ENCODE assay signal across 18 cellular contexts in the genomic region with DNA sequence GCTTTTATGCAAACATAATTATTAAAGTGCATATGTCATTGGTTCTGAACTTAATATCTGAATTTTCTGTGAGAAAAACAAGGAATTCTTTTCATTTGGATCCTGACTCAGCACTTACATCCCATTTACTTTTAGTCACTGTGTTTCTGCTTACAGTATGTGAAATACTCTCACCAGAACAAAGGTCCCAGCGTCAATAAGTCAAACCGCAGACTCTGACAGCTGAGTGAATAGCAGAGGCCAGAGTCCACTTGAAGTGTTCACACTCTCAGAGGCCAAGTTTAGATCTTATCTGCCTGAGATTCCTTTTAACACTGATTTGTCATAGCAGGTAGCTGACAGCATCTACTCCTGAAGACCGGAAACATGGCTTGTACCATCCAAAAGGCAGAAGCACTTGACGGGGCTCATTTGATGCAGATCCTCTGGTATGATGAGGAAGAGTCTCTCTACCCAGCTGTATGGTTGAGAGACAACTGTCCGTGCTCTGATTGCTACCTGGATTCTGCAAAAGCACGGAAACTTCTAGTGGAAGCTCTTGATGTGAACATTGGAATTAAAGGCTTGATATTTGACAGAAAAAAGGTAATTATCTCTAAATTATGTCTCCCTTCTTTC. TPM values are rescaled to one million over a fixed set of nuclear protein-coding genes. Genes with fewer than 3 reads are reported as not detected.
DNase-seq lines count a peak whose midpoint lies in the region; ATAC-seq and TF ChIP-seq lines count a peak whose summit lies in the region.
"Had no signal": no experiment of that assay in that cellular context is flagged by ENCODE, and none has a peak within 500 bp of the region (broad histone marks: within the 10 kb centered on the region; RNA-seq: fewer than 3 reads in every experiment).

No MANE protein-coding gene starts in this region.

- TF ChIP-seq CTCF in transverse colon (IDR thresholded peaks at IDR 0.05): no peak

- H3K4me3 Mint-ChIP-seq in immature natural killer cell: no peak overlapping the region
- H3K4me3 Mint-ChIP-seq: activated CD4-positive, alpha-beta memory T cell treated with anti-CD3 and anti-CD28 coated beads for 36 hours had no signal

- peaks cover 10 to 43% (median 15%) of the 10 kb centered on the region in 6 donors for H3K9me3 Mint-ChIP-seq in immature natural killer cell
- H3K9me3 Mint-ChIP-seq: activated CD4-positive, alpha-beta memory T cell treated with anti-CD3 and anti-CD28 coated beads for 36 hours had no signal

- H3K4me1 Mint-ChIP-seq in immature natural killer cell: no peaks in the 10 kb centered on the region

- 51 to 56% methylated on average over 4 to 6 of the region's 6 CpGs for WGBS in transverse colon (ENCODE audit: low coverage in 1 of 2), 2 donors

- no peaks in the 10 kb centered on the region for H3K36me3 Mint-ChIP-seq in immature natural killer cell
- H3K36me3 Mint-ChIP-seq: activated CD4-positive, alpha-beta memory T cell treated with anti-CD3 and anti-CD28 coated beads for 36 hours had no signal

- peaks cover 0 to 2% of the 10 kb centered on the region in 2 donors for H3K9me3 ChIP-seq in transverse colon

- no peak overlapping the region for H3K27ac ChIP-seq in transverse colon
- H3K27ac ChIP-seq: 22Rv1 had no signal

- DNase-seq in DMS153 (lab: John Stamatoyannopoulos, UW) (peak; percentile 8), DMS153 treated with DMSO at 0.1 percent for 48 hours (lab: John Stamatoyannopoulos, UW; ENCODE audit: unreplicated experiment) (no peak), astrocyte of the hippocampus (ENCODE audit: low read depth, low spot score) (peak; percentile 56), kidney glomerular epithelial cell (lab: John Stamatoyannopoulos, UW) (peak; percentile 18), transverse colon (peak; percentile 14), immature natural killer cell (no peak), ACHN (no peak)
- DNase-seq: activated CD4-positive, alpha-beta memory T cell treated with anti-CD3 and anti-CD28 coated beads for 36 hours; dermis blood vessel endothelial cell; head of caudate nucleus; KBM-7; retina; T-helper 9 cell had no signal

- H3K27ac Mint-ChIP-seq in immature natural killer cell: no peak overlapping the region
- H3K27ac Mint-ChIP-seq: activated CD4-positive, alpha-beta memory T cell treated with anti-CD3 and anti-CD28 coated beads for 36 hours had no signal

- H3K27me3 Mint-ChIP-seq in immature natural killer cell (ENCODE audit: low read depth in 3 of 3): no peaks in the 10 kb centered on the region
- H3K27me3 Mint-ChIP-seq: activated CD4-positive, alpha-beta memory T cell treated with anti-CD3 and anti-CD28 coated beads for 36 hours had no signal

- H3K27me3 ChIP-seq in transverse colon: no peaks in the 10 kb centered on the region

- no peaks in the 10 kb centered on the region for H3K36me3 ChIP-seq in transverse colon

- H3K4me1 ChIP-seq in transverse colon: no peaks in the 10 kb centered on the region

- ATAC-seq in GM21515 (IDR thresholded peaks at IDR 0.05; ENCODE audit: unreplicated experiment): no peak
- ATAC-seq: HCT116 had no signal

- intact Hi-C loops in transverse colon (cut with DNase I; ENCODE audit: low total_unique reads): no loop called here

- H3K4me3 ChIP-seq in transverse colon: no peak overlapping the region

- TF ChIP-seq POLR2A in transverse colon (IDR thresholded peaks at IDR 0.05): no peak

- in situ Hi-C loops in transverse colon (cut with MboI; ENCODE audit: low pct_ligation_motif_present in 1 of 4, low pct_unique_long_range_greater_than_20kb in 1 of 4, low sequenced_read_pairs in 3 of 4): no loop called here
- in situ Hi-C loops in ACHN (cut with HindIII; ENCODE audit: low pct_ligation_motif_present, low pct_unique_long_range_greater_than_20kb, low sequenced_read_pairs): no loop called here

- no peak for TF ChIP-seq EP300 in transverse colon (IDR thresholded peaks at IDR 0.05; ENCODE audit: low read depth)

RNA-seq across cellular contexts. Expression of gene BBOX1, which starts 14.6 kb away (rescaled TPM):
- not detected for total RNA-seq in transverse colon
- polyA plus RNA-seq in immature natural killer cell: not detected
- total RNA-seq: activated CD4-positive, alpha-beta memory T cell treated with anti-CD3 and anti-CD28 coated beads for 36 hours; dermis blood vessel endothelial cell; mononuclear cell; subcutaneous adipose tissue had no signal

Comparison
In these comparisons a context has a peak if more than half of its experiments do, and no peak if none do; other contexts are left out.
1. DNase-seq: peak in DMS153 (single experiment), astrocyte of the hippocampus (single experiment), kidney glomerular epithelial cell (single experiment) and transverse colon (single experiment); none in DMS153 treated with DMSO at 0.1 percent for 48 hours (single experiment), immature natural killer cell (0 of 3) and ACHN (single experiment).